ENCODE assay signal across 1 cellular context in the genomic region with DNA sequence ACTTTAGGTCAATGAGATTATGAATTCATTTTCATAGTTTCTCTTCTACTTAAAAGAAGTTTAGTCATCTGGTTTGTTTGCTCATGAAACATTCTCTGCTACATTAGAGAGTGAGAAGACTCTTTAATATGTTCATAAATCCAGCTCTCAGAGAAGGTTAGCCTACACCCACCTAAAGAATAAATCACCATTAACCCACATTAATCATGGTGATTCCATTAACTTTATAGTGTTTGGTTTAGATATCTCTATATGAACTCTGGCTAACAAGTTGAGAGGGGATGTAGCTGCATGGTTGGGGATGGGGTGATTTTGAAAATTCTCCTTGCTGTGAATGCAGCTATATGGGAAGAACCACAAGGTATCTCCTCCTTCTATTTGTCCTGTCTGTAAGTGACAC.
TF ChIP-seq lines count a peak whose summit lies in the region.

No MANE protein-coding gene starts in this region.

TF ChIP-seq in endothelial cell of umbilical vein, 7 proteins besides CTCF, POLR2A, EP300 and RAD21 (continued from another document):
- TF ChIP-seq FOS (IDR thresholded peaks at IDR 0.05; ENCODE audit: borderline replicate concordance, insufficient read depth, low read length): no peak
- TF ChIP-seq POLR2AphosphoS5 (IDR thresholded peaks at IDR 0.05; ENCODE audit: insufficient read depth, low read depth, low read length): no peak
- no peak for TF ChIP-seq EZH2 (IDR thresholded peaks at IDR 0.05; ENCODE audit: borderline replicate concordance, low read depth, low read length, severe bottlenecking)
- TF ChIP-seq GATA2 (IDR thresholded peaks at IDR 0.05; ENCODE audit: insufficient read depth, insufficient read length, low read depth, low read length): no peak
- no peak for TF ChIP-seq MYC (IDR thresholded peaks at IDR 0.05; ENCODE audit: low read depth, low read length)
- TF ChIP-seq JUN (IDR thresholded peaks at IDR 0.05; ENCODE audit: borderline replicate concordance, insufficient read depth, insufficient read length, low read depth): no peak
TF ChIP-seq in endothelial cell of umbilical vein: peak in this region for 0.
